In genomic region chr7:156650042-156650441, GRCh38 we compare ENCODE assay signal across 8 cellular contexts. TPM values are rescaled to one million over a fixed set of nuclear protein-coding genes. Genes with fewer than 3 reads are reported as not detected.
DNase-seq lines count a peak whose midpoint lies in the region; ATAC-seq and TF ChIP-seq lines count a peak whose summit lies in the region.

No MANE protein-coding gene starts in this region.

- no peak overlapping the region for H2AFZ ChIP-seq in H9 (ENCODE audit: low read length)

- H3K4me1 ChIP-seq in H9 (ENCODE audit: insufficient read depth, low read length), result no peaks in the 10 kb centered on the region

- no peak overlapping the region for H3T11ph ChIP-seq in H9 (ENCODE audit: low read length)

- no peak overlapping the region for H4K5ac ChIP-seq in H9 (ENCODE audit: insufficient read length, low read depth, low read length)

- no CpG with 5 or more reads among the region's 9 CpGs for WGBS in H9 (ENCODE audit: extremely low coverage, insufficient read length, low lambda C conversion rate)

- H3K9me3 ChIP-seq in H9 (ENCODE audit: control insufficient read depth, low read depth, low read length), result no peaks in the 10 kb centered on the region

- no peak overlapping the region for H2BK12ac ChIP-seq in H9 (ENCODE audit: insufficient read length, low read depth, low read length)

- H3K4me3 ChIP-seq in BJ (ENCODE audit: low read depth, low read length), result no peak overlapping the region

- no peak overlapping the region for H2BK15ac ChIP-seq in H9 (ENCODE audit: low read depth, low read length)

- H3K27me3 Mint-ChIP-seq in H9 (ENCODE audit: low read depth) (peaks cover 2% of the 10 kb centered on the region; the same call in 1 of the 2 replicates), WTC11 (ENCODE audit: low read depth) (no peaks in the 10 kb centered on the region)

- H3K23me2 ChIP-seq in H9 (ENCODE audit: insufficient read length, low read depth, low read length, poor library complexity, severe bottlenecking), result no peaks in the 10 kb centered on the region

- no peak overlapping the region for H3K56ac ChIP-seq in H9 (ENCODE audit: insufficient read length, low read depth, low read length)

- H4K8ac ChIP-seq in H9 (replicated peaks; ENCODE audit: insufficient read length, low read depth, low read length), result no peak overlapping the region

- H3K27ac ChIP-seq in H9 (ENCODE audit: insufficient read length, low read depth, low read length), result no peak overlapping the region

- H3K18ac ChIP-seq in H9 (ENCODE audit: insufficient read length, low read depth, low read length), result no peak overlapping the region

- H3K14ac ChIP-seq in H9 (ENCODE audit: insufficient read depth, low read length), result no peak overlapping the region

- POLR2A ChIA-PET in BJ (lab: Charles Lee), result no interaction called here
- POLR2A ChIA-PET in WTC11 (lab: Charles Lee), result no interaction called here

- no peaks in the 10 kb centered on the region for H3K79me2 ChIP-seq in H9 (ENCODE audit: insufficient read depth, low read length)

- H3K4ac ChIP-seq in H9 (ENCODE audit: low read depth, low read length), result no peak overlapping the region

- H3K36me3 Mint-ChIP-seq in H9 (ENCODE audit: insufficient read depth in 1 of 3, low read depth in 3 of 3), result peaks cover 3 to 33% (median 4%) of the 10 kb centered on the region in 3 experiments; a peak in 5 of 7 replicates
- peaks cover 6% of the 10 kb centered on the region for H3K36me3 Mint-ChIP-seq in WTC11

- ATAC-seq in WTC11 (peak; percentile 96), HG03025 (IDR thresholded peaks at IDR 0.05; ENCODE audit: low FRiP score, unreplicated experiment) (no peak), HG03520 (IDR thresholded peaks at IDR 0.05; ENCODE audit: unreplicated experiment) (no peak)

- H3K27ac Mint-ChIP-seq in H9 (peak overlapping the region in 1 of 3 experiments; percentile 12; a peak in 1 of 7 replicates), WTC11 (no peak overlapping the region)

- H3K4me1 Mint-ChIP-seq in H9 (peaks cover 9 to 16% of the 10 kb centered on the region in 2 experiments), WTC11 (peaks cover 14% of the 10 kb centered on the region)

- H3K4me3 Mint-ChIP-seq in H9 (no peak overlapping the region), WTC11 (no peak overlapping the region)

- H3K36me3 ChIP-seq in BJ (ENCODE audit: control insufficient read depth, insufficient read depth, low read length), result no peaks in the 10 kb centered on the region

- H3K27me3 ChIP-seq in BJ (ENCODE audit: control insufficient read depth, insufficient read depth, low read length), result no peaks in the 10 kb centered on the region
- H3K27me3 ChIP-seq in H9 (ENCODE audit: insufficient read depth, low read length), result no peaks in the 10 kb centered on the region

- TF ChIP-seq CTCF in BJ (IDR thresholded peaks at IDR 0.05; ENCODE audit: insufficient read depth, low read depth, low read length) (peak; percentile 57), H9 (conservative IDR thresholded peaks at IDR 0.05) (peak; percentile 65), WTC11 (IDR thresholded peaks at IDR 0.05) (no peak)

- no peak overlapping the region for H3K23ac ChIP-seq in H9 (ENCODE audit: insufficient read length, low read depth, low read length)

- no peak overlapping the region for H2BK120ac ChIP-seq in H9 (ENCODE audit: low read depth, low read length, poor library complexity, severe bottlenecking)

- no peak overlapping the region for H4K91ac ChIP-seq in H9 (ENCODE audit: insufficient read length, low read depth, low read length)

- no peaks in the 10 kb centered on the region for H4K20me1 ChIP-seq in H9 (ENCODE audit: control insufficient read depth, insufficient read depth, insufficient read length)

- no peak overlapping the region for H2AK5ac ChIP-seq in H9 (ENCODE audit: insufficient read length, low read length)

- no peak overlapping the region for H2BK5ac ChIP-seq in H9 (ENCODE audit: insufficient read length, low read length)

- H2BK20ac ChIP-seq in H9 (ENCODE audit: low read depth, low read length, poor library complexity, severe bottlenecking), result no peak overlapping the region

- no peak for DNase-seq in BJ (ENCODE audit: low read depth)
- DNase-seq in H9, result peak; percentile 59
- DNase-seq in WTC11 (ENCODE audit: low spot score), result peak; percentile 68
- peak; percentile 85 for DNase-seq in left kidney (ENCODE audit: low read depth, low spot score)
- no peak for DNase-seq in UCSD-AML1 (lab: John Stamatoyannopoulos, UW; ENCODE audit: unreplicated experiment)
- DNase-seq in NCI-H2227 treated with DMSO at 0.1 percent for 48 hours (lab: John Stamatoyannopoulos, UW), result no peak

- H3K4me2 ChIP-seq in H9 (ENCODE audit: insufficient read depth, insufficient read length, low read length), result no peak overlapping the region

- CTCF ChIA-PET in BJ (lab: Yijun Ruan, JAX), result interaction anchor here (0.9 to 2.7 kb wide), 5 partner anchors 9 to 117 kb away, joined by 6 to 8 read pairs (median 7); partner anchors contain the start of gene RNF32
- CTCF ChIA-PET in WTC11 (lab: Charles Lee), result interaction anchor here (0.6 to 1.8 kb wide), 18 partner anchors 9 to 178 kb away, joined by 3 to 14 read pairs (median 4); partner anchors contain the start of gene RNF32

- H3K79me1 ChIP-seq in H9 (ENCODE audit: insufficient read depth, low read depth, low read length, poor library complexity, severe bottlenecking), result no peaks in the 10 kb centered on the region

- no peak overlapping the region for H3K9ac ChIP-seq in H9 (ENCODE audit: extremely low read depth, insufficient read length, low read length)

- H3K9me3 Mint-ChIP-seq in H9, result peaks cover 6 to 25% of the 10 kb centered on the region in 2 experiments; a peak in 4 of 5 replicates
- peaks cover 28% of the 10 kb centered on the region for H3K9me3 Mint-ChIP-seq in WTC11

TF ChIP-seq in WTC11, 78 proteins besides CTCF, POLR2A, EP300 and RAD21:
- TF ChIP-seq, protein P1, sequence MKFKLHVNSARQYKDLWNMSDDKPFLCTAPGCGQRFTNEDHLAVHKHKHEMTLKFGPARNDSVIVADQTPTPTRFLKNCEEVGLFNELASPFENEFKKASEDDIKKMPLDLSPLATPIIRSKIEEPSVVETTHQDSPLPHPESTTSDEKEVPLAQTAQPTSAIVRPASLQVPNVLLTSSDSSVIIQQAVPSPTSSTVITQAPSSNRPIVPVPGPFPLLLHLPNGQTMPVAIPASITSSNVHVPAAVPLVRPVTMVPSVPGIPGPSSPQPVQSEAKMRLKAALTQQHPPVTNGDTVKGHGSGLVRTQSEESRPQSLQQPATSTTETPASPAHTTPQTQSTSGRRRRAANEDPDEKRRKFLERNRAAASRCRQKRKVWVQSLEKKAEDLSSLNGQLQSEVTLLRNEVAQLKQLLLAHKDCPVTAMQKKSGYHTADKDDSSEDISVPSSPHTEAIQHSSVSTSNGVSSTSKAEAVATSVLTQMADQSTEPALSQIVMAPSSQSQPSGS (CRISPR knock-in tag; IDR thresholded peaks at IDR 0.05; ENCODE audit: borderline replicate concordance, low read depth), result no peak
- TF ChIP-seq USF2 (CRISPR knock-in tag; IDR thresholded peaks at IDR 0.05) (peak; percentile 74), NFYB (CRISPR knock-in tag; conservative IDR thresholded peaks at IDR 0.05; ENCODE audit: low read depth) (no peak), FOXK1 (CRISPR knock-in tag; IDR thresholded peaks at IDR 0.05) (no peak), NR2C2 (CRISPR knock-in tag; IDR thresholded peaks at IDR 0.05) (no peak)
- TF ChIP-seq, protein P2, sequence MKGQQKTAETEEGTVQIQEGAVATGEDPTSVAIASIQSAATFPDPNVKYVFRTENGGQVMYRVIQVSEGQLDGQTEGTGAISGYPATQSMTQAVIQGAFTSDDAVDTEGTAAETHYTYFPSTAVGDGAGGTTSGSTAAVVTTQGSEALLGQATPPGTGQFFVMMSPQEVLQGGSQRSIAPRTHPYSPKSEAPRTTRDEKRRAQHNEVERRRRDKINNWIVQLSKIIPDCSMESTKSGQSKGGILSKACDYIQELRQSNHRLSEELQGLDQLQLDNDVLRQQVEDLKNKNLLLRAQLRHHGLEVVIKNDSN (CRISPR knock-in tag; IDR thresholded peaks at IDR 0.05), result 0 out of 2 replicates have a peak, but pooled peaks have one; percentile 33

RNA-seq across cellular contexts. Expression of gene RNF32, which starts 9.5 kb away (rescaled TPM):
- 0.63 and 0.93 TPM in 2 replicates for polyA plus RNA-seq in BJ (2011; rRNA removed)
- 0.10 and 0.43 TPM in 2 replicates for polyA minus RNA-seq in BJ (2011; rRNA and poly(A)+ RNA removed)
- total RNA-seq in H9 (2021), result 0.83 and 0.90 TPM in 2 replicates
- 0.55 to 1.3 TPM (median 0.61 TPM) in 3 replicates for total RNA-seq in WTC11 (2021)

Comparison
In these comparisons a context has a peak if more than half of its experiments do, and no peak if none do; other contexts are left out.
1. DNase-seq: peak in H9 (single experiment), WTC11 (single experiment) and left kidney (single experiment); none in BJ (single experiment), UCSD-AML1 (single experiment) and NCI-H2227 treated with DMSO at 0.1 percent for 48 hours (single experiment).